Comparison of ENCODE assay signal across 8 cellular contexts in the genomic region with DNA sequence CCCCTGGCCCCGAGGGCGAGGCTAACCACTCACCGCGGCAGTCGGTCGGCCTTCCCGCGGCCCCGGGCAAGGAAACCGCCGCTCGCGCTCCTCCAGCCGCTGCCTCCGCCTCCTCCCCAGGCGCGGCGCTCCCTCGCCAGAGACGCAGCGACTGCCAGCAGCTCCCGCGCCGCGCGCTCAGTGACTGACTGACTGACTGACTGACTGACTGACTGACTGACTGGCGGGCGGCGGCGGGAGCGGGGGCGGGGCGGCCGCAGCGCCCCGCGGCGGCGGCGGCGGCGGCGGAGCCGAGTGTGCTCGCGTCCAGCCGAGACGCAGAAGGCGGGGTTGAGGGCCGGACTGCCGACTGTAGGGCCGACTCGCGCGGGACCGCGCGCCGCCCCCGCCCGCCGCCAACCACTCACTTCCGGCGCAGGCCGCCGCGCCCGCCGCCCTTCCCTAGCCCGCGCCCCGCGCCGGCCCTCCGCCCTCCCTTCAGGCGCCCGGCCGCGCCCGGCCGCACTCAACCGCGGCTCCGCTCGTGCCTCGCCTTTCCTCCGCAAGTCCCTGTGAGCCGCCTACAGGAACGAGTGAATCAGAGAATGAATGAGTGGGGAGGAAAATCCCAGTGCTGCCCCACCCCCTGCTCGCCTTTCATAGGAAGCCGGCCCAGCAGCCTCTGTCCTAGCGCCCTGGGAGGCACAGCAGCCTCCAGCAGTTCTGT. TPM values are rescaled to one million over a fixed set of nuclear protein-coding genes. Genes with fewer than 3 reads are reported as not detected.
DNase-seq lines count a peak whose midpoint lies in the region; ATAC-seq, FAIRE-seq and TF ChIP-seq lines count a peak whose summit lies in the region.

TSS of gene RAPH1 (minus strand) at position 224 of the 706 bp plus-strand sequence. CDS start 39,948 bp downstream, outside the sequence.

- no peaks in the 10 kb centered on the region for H3K27me3 ChIP-seq in colonic mucosa

- H3K36me3 ChIP-seq in colonic mucosa: no peaks in the 10 kb centered on the region

- H3K27ac ChIP-seq in colonic mucosa: peak within 1 kb of the TSS; percentile 96

- ATAC-seq in HG03045 (IDR thresholded peaks at IDR 0.05; ENCODE audit: unreplicated experiment): peak; percentile 64

- peak within 1 kb of the TSS; percentile 92 to 96 for H3K9ac ChIP-seq in colonic mucosa (ENCODE audit: low read depth in 2 of 2, low read length in 2 of 2)

- H3K4me3 ChIP-seq in colonic mucosa: peak within 1 kb of the TSS; percentile 94

- DNase-seq in GM12891 (ENCODE audit: insufficient read length, low spot score) (peak; percentile 60), NCI-H446 (lab: John Stamatoyannopoulos, UW) (peak; percentile 50 to 81), colonic mucosa (peak; percentile 87), kidney glomerular epithelial cell (lab: John Stamatoyannopoulos, UW) (peak; percentile 89), NCI-H2107 (lab: John Stamatoyannopoulos, UW) (no peak)
- peak; percentile 64 to 67 for DNase-seq in activated CD4-positive, alpha-beta T cell treated with anti-CD3 and anti-CD28 coated beads for 4 hours
- peak; percentile 2 to 52 for DNase-seq in stimulated activated CD4-positive, alpha-beta T cell treated with anti-CD3 and anti-CD28 coated beads, Interleukin-15, amount 100 ng/mL, for 1 hour (ENCODE audit: low read depth in 1 of 2, low spot score in 1 of 2)

- peak; percentile 79 for FAIRE-seq in GM12891 (lab: Jason Lieb, UNC)

- no peak for TF ChIP-seq POLR2A in GM12891 (IDR thresholded peaks at IDR 0.05; ENCODE audit: low read depth, low read length)

- intact Hi-C loops in colonic mucosa (cut with DNase I): no loop called here

- peaks cover 3% of the 10 kb centered on the region for H3K4me1 ChIP-seq in colonic mucosa

- no peaks in the 10 kb centered on the region for H3K9me3 ChIP-seq in colonic mucosa

- TF ChIP-seq CTCF in colonic mucosa (IDR thresholded peaks at IDR 0.05): no peak

TF ChIP-seq in GM12891, 5 proteins besides CTCF, POLR2A, EP300 and RAD21:
- TF ChIP-seq TAF1 (IDR thresholded peaks at IDR 0.05; ENCODE audit: low read depth, low read length) (no peak), SPI1 (IDR thresholded peaks at IDR 0.05; ENCODE audit: low read depth, low read length) (no peak), POLR2AphosphoS5 (IDR thresholded peaks at IDR 0.05; ENCODE audit: low read depth, low read length) (no peak), PAX5 (IDR thresholded peaks at IDR 0.05; ENCODE audit: insufficient read depth, low read length, severe bottlenecking) (no peak)

RNA-seq across cellular contexts. Expression of gene RAPH1, which starts in this region (rescaled TPM):
- polyA plus RNA-seq in GM12891 (2012; ENCODE audit: low read depth, missing spikeins): 0.23 TPM
- 10 to 100 TPM; 26.1 to 39.5 TPM for total RNA-seq in colonic mucosa
